In genomic region chr17:80283116-80283852, GRCh38 we compare ENCODE assay signal across 20 cellular contexts. TPM values are rescaled to one million over a fixed set of nuclear protein-coding genes. Genes with fewer than 3 reads are reported as not detected.
DNase-seq lines count a peak whose midpoint lies in the region; TF ChIP-seq lines count a peak whose summit lies in the region.
"Had no signal": no experiment of that assay in that cellular context is flagged by ENCODE, and none has a peak within 500 bp of the region (broad histone marks: within the 10 kb centered on the region; RNA-seq: fewer than 3 reads in every experiment).

No MANE protein-coding gene starts in this region.

- no peak for TF ChIP-seq CTCF in adrenal gland (IDR thresholded peaks at IDR 0.05)
- no peak for TF ChIP-seq CTCF in uterus (IDR thresholded peaks at IDR 0.05)

- H3K27ac ChIP-seq in adrenal gland (peak overlapping the region in 4 of 5 donors; percentile 53 to 75 (median 66)), uterus (no peak overlapping the region)
- H3K27ac ChIP-seq: epithelial cell of prostate, gastrocnemius medialis, HL-60, vagina had no signal

- CTCF ChIA-PET in activated naive CD4-positive, alpha-beta T cell treated with anti-CD3 and anti-CD28 coated beads, Interleukin-2, amount 10 ng/mL, durations not matched to agents 7 days and 5 days (lab: Charles Lee): interaction anchor here (1.6 kb wide), 1 partner anchor 17 kb away, joined by 4 read pairs; no protein-coding TSS in a partner anchor

- WGBS in adrenal gland, 4 donors: 62 to 68% (median 62%) methylated on average over 13 to 19 of the region's 19 CpGs

- no peak for DNase-seq in activated naive CD4-positive, alpha-beta T cell treated with anti-CD3 and anti-CD28 coated beads, Interleukin-2, amount 10 ng/mL, durations not matched to agents 7 days and 5 days
- no peak for DNase-seq in activated naive CD4-positive, alpha-beta T cell treated with anti-CD3 and anti-CD28 coated beads, Interleukin-2, amount 50 U/mL, for 16 hours
- DNase-seq in NCI-H2171 treated with DMSO at 0.1 percent for 48 hours (lab: John Stamatoyannopoulos, UW) (peak; percentile 80), adrenal gland (peak in 5 of 7 donors; percentile 49 to 68 (median 60)), posterior vena cava (ENCODE audit: low spot score) (peak; percentile 37), uterus (no peak), nucleus accumbens (lab: John Stamatoyannopoulos, UW) (no peak), SW480 (ENCODE audit: low spot score) (no peak)
- DNase-seq: activated CD4-positive, alpha-beta T cell treated with anti-CD3 and anti-CD28 coated beads for 4 hours; activated T-cell treated with anti-CD3 and anti-CD28 coated beads, Interleukin-2, amount 50 U/mL, for 4 hours; amygdala; gastrocnemius medialis; KBM-7; mammary epithelial cell; NCI-H1105; retina; stimulated activated CD4-positive, alpha-beta T cell treated with anti-CD3 and anti-CD28 coated beads, Interleukin-15, amount 100 ng/mL, for 24 hours had no signal

- H3K36me3 Mint-ChIP-seq in activated naive CD4-positive, alpha-beta T cell treated with anti-CD3 and anti-CD28 coated beads, Interleukin-2, amount 10 ng/mL, durations not matched to agents 7 days and 5 days: peaks cover 43% of the 10 kb centered on the region

- peaks cover 7% of the 10 kb centered on the region for H3K4me1 Mint-ChIP-seq in activated naive CD4-positive, alpha-beta T cell treated with anti-CD3 and anti-CD28 coated beads, Interleukin-2, amount 10 ng/mL, durations not matched to agents 7 days and 5 days

- H3K4me3 Mint-ChIP-seq in activated naive CD4-positive, alpha-beta T cell treated with anti-CD3 and anti-CD28 coated beads, Interleukin-2, amount 10 ng/mL, durations not matched to agents 7 days and 5 days: no peak overlapping the region
- H3K4me3 Mint-ChIP-seq: activated T-cell treated with anti-CD3 and anti-CD28 coated beads, Interleukin-2, amount 50 U/mL, for 4 hours had no signal

- peak overlapping the region; percentile 55 for H3K27ac Mint-ChIP-seq in activated naive CD4-positive, alpha-beta T cell treated with anti-CD3 and anti-CD28 coated beads, Interleukin-2, amount 10 ng/mL, durations not matched to agents 7 days and 5 days

- H3K27me3 Mint-ChIP-seq in activated naive CD4-positive, alpha-beta T cell treated with anti-CD3 and anti-CD28 coated beads, Interleukin-2, amount 10 ng/mL, durations not matched to agents 7 days and 5 days: no peaks in the 10 kb centered on the region

- H3K9me3 Mint-ChIP-seq in activated naive CD4-positive, alpha-beta T cell treated with anti-CD3 and anti-CD28 coated beads, Interleukin-2, amount 10 ng/mL, durations not matched to agents 7 days and 5 days: no peaks in the 10 kb centered on the region
- H3K9me3 Mint-ChIP-seq: activated T-cell treated with anti-CD3 and anti-CD28 coated beads, Interleukin-2, amount 50 U/mL, for 4 hours had no signal

- H3K27me3 ChIP-seq in adrenal gland (no peaks in the 10 kb centered on the region), uterus (no peaks in the 10 kb centered on the region)
- H3K27me3 ChIP-seq: gastrocnemius medialis, vagina had no signal

- H3K4me1 ChIP-seq in adrenal gland (replicated peaks in 1 of 2) (peaks cover 11 to 30% of the 10 kb centered on the region in 2 donors), uterus (no peaks in the 10 kb centered on the region)

- TF ChIP-seq POLR2A in adrenal gland (IDR thresholded peaks at IDR 0.05) (no peak), uterus (IDR thresholded peaks at IDR 0.05) (no peak)

- H3K36me3 ChIP-seq in adrenal gland (replicated peaks in 1 of 2) (peaks cover 0 to 24% of the 10 kb centered on the region in 2 donors), uterus (no peaks in the 10 kb centered on the region)

- intact Hi-C loops in adrenal gland (cut with DNase I) (no loop called here), posterior vena cava (cut with DNase I) (no loop called here), uterus (cut with DNase I; ENCODE audit: low total_unique reads) (no loop called here)

- H3K9me3 ChIP-seq in adrenal gland (replicated peaks in 1 of 3): no peaks in the 10 kb centered on the region
- no peaks in the 10 kb centered on the region for H3K9me3 ChIP-seq in uterus
- H3K9me3 ChIP-seq: gastrocnemius medialis, vagina had no signal

- H3K4me3 ChIP-seq in adrenal gland (no peak overlapping the region), uterus (no peak overlapping the region)
- H3K4me3 ChIP-seq: gastrocnemius medialis, vagina had no signal

RNA-seq across cellular contexts. Expression of gene RNF213, which starts 22.6 kb away (rescaled TPM):
- total RNA-seq in adrenal gland (100 to 1,000 TPM in 7 of 8 donors, 10 to 100 TPM in 1; 77.5 to 182 (median 135) TPM), posterior vena cava (10 to 100 TPM; 98.8 to 99.3 TPM), uterus (100 to 1,000 TPM in 3 of 4 donors, 10 to 100 TPM in 1; 90.5 to 186 (median 142) TPM)
- 100 to 1,000 TPM in 1 of 3 donors, 10 to 100 TPM in 2; 51.1 to 123 (median 78.2) TPM for polyA plus RNA-seq in adrenal gland

Comparison
In these comparisons a context has a peak if more than half of its experiments do, and no peak if none do; other contexts are left out.
1. DNase-seq: peak in NCI-H2171 treated with DMSO at 0.1 percent for 48 hours (single experiment), adrenal gland (5 of 7) and posterior vena cava (single experiment); none in activated naive CD4-positive, alpha-beta T cell treated with anti-CD3 and anti-CD28 coated beads, Interleukin-2, amount 10 ng/mL, durations not matched to agents 7 days and 5 days (single experiment), activated naive CD4-positive, alpha-beta T cell treated with anti-CD3 and anti-CD28 coated beads, Interleukin-2, amount 50 U/mL, for 16 hours (single experiment), uterus (0 of 2), nucleus accumbens (0 of 56) and SW480 (single experiment).
2. H3K27ac ChIP-seq: peak in adrenal gland (4 of 5); none in uterus (0 of 2).